14 cellular contexts compared by ENCODE assay signal in the genomic region with DNA sequence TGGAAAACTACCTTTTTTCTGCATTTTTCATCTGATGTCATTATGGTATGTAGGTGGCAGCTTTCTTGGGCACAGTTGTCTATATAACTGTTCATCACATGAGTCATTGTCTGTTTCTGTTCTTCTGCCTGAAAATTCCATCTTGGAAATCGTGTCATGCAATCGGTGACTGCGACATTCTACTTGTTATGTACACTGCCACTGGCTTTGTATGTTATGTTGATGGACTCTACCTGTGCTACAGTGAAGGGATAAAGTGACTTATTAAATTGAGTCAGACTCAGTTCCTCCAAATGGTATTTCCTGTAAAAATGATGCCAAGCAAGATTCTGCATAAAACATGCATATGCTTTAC. TPM values are rescaled to one million over a fixed set of nuclear protein-coding genes. Genes with fewer than 3 reads are reported as not detected.
A peak's percentile ranks its signal among the peaks of the same experiment; 100 is the strongest.
DNase-seq lines count a peak whose midpoint lies in the region; ATAC-seq, FAIRE-seq and TF ChIP-seq lines count a peak whose summit lies in the region.
"Had no signal": no experiment of that assay in that cellular context is flagged by ENCODE, and none has a peak within 500 bp of the region (broad histone marks: within the 10 kb centered on the region; RNA-seq: fewer than 3 reads in every experiment).

No MANE protein-coding gene starts in this region.

- peaks cover 94% of the 10 kb centered on the region for H3K4me1 ChIP-seq in CD8-positive, alpha-beta memory T cell (ENCODE audit: insufficient read depth, low read length)
- H3K4me1 ChIP-seq in OCI-LY3 (ENCODE audit: low read length) (peaks cover 74% of the 10 kb centered on the region), small intestine (ENCODE audit: control insufficient read depth in 2 of 2, insufficient read depth in 1 of 2, low read depth in 1 of 2, low read length in 1 of 2) (peaks cover 9 to 18% of the 10 kb centered on the region in 2 donors)

- CTCF ChIA-PET in CD8-positive, alpha-beta memory T cell (lab: Charles Lee), result interaction anchor here (1.0 to 5.7 kb wide), 13 partner anchors 8 to 238 kb away, joined by 3 to 46 read pairs (median 4); partner anchors contain the start of gene SMAP2

- DNase-seq in CD8-positive, alpha-beta memory T cell, result peak in 1 of 5 donors; percentile 4
- DNase-seq in coronary artery (ENCODE audit: low spot score), result no peak
- DNase-seq in small intestine, result no peak
- DNase-seq in KG1 (lab: John Stamatoyannopoulos, UW), result no peak
- DNase-seq in stimulated activated CD4-positive, alpha-beta T cell treated with anti-CD3 and anti-CD28 coated beads, Interleukin-4, amount 100 ng/mL, for 1 hour, result no peak
- DNase-seq in stimulated activated CD4-positive, alpha-beta T cell treated with anti-CD3 and anti-CD28 coated beads, Interleukin-1b, Interleukin-23, amount 100 ng/mL, for 48 hours, result no peak
- DNase-seq: activated CD8-positive, alpha-beta memory T cell treated with anti-CD3 and anti-CD28 coated beads, Interleukin-2, amount 50 U/mL, for 4 hours; DND-41; NCI-H2107; Right ventricle myocardium superior; stimulated activated CD4-positive, alpha-beta T cell treated with anti-CD3 and anti-CD28 coated beads, Interleukin-2, amount 100 ng/mL, for 48 hours had no signal

- H4K20me1 ChIP-seq in OCI-LY3 (ENCODE audit: insufficient read depth, low read length), result no peaks in the 10 kb centered on the region

- peak overlapping the region; percentile 99 for H3K4me2 ChIP-seq in OCI-LY3 (ENCODE audit: low read length)

- peaks cover 8 to 42% (median 11%) of the 10 kb centered on the region in 3 donors for H3K36me3 Mint-ChIP-seq in CD8-positive, alpha-beta memory T cell

- peak overlapping the region; percentile 72 to 87 (median 82) for H3K4me3 Mint-ChIP-seq in CD8-positive, alpha-beta memory T cell
- H3K4me3 Mint-ChIP-seq: nephron had no signal

- WGBS in small intestine, 3 donors, result 84 to 85% (median 85%) methylated on average over 3 of the region's 3 CpGs

- no peaks in the 10 kb centered on the region for H3K9me3 ChIP-seq in CD8-positive, alpha-beta memory T cell (ENCODE audit: low read length)
- H3K9me3 ChIP-seq in OCI-LY3 (ENCODE audit: insufficient read depth, low read length) (no peaks in the 10 kb centered on the region), small intestine (ENCODE audit: control insufficient read depth, low read depth) (no peaks in the 10 kb centered on the region)

- no peaks in the 10 kb centered on the region for H3K9me3 Mint-ChIP-seq in CD8-positive, alpha-beta memory T cell
- H3K9me3 Mint-ChIP-seq: nephron had no signal

- H3K9ac ChIP-seq in OCI-LY3 (ENCODE audit: low read length), result no peak overlapping the region

- no peaks in the 10 kb centered on the region for H3K27me3 ChIP-seq in CD8-positive, alpha-beta memory T cell (ENCODE audit: insufficient read depth, low read length, poor library complexity, severe bottlenecking)
- H3K27me3 ChIP-seq in OCI-LY3 (ENCODE audit: low read depth, low read length) (no peaks in the 10 kb centered on the region), small intestine (ENCODE audit: control insufficient read depth in 2 of 2, insufficient read depth in 2 of 2, low read length in 2 of 2) (no peaks in the 10 kb centered on the region)

- POLR2A ChIA-PET in CD8-positive, alpha-beta memory T cell (lab: Charles Lee), result interaction anchor here (1.0 to 8.8 kb wide), 5 partner anchors 8 to 38 kb away, joined by 3 to 86 read pairs (median 5); partner anchors contain the start of gene SMAP2

- TF ChIP-seq CTCF in OCI-LY3 (IDR thresholded peaks at IDR 0.05; ENCODE audit: low read depth, low read length), result no peak
- no peak for TF ChIP-seq CTCF in coronary artery (IDR thresholded peaks at IDR 0.05)

- H3K79me2 ChIP-seq in OCI-LY3 (ENCODE audit: low read length), result peaks cover 91% of the 10 kb centered on the region

- peak overlapping the region; percentile 40 for H3K4me3 ChIP-seq in CD8-positive, alpha-beta memory T cell (ENCODE audit: low read length)
- H3K4me3 ChIP-seq in OCI-LY3 (ENCODE audit: low read length) (no peak overlapping the region), coronary artery (peak overlapping the region; percentile 1), small intestine (ENCODE audit: low read depth in 1 of 2, low read length in 2 of 2) (no peak overlapping the region)

- peaks cover 0 to 3% of the 10 kb centered on the region in 2 donors for H3K27me3 Mint-ChIP-seq in CD8-positive, alpha-beta memory T cell

- H3K4me1 Mint-ChIP-seq in CD8-positive, alpha-beta memory T cell, result peaks cover 88 to 99% (median 99%) of the 10 kb centered on the region in 3 donors

- H3K27ac Mint-ChIP-seq in CD8-positive, alpha-beta memory T cell, result peak overlapping the region; percentile 89 to 100 (median 96)

- FAIRE-seq in small intestine (lab: Jason Lieb, UNC), result no peak

- no peak overlapping the region for H2AFZ ChIP-seq in OCI-LY3 (ENCODE audit: low read depth, low read length)

- no peaks in the 10 kb centered on the region for H3K36me3 ChIP-seq in CD8-positive, alpha-beta memory T cell (ENCODE audit: insufficient read depth, low read length)
- H3K36me3 ChIP-seq in OCI-LY3 (replicated peaks; ENCODE audit: low read depth, low read length), result peaks cover 8% of the 10 kb centered on the region
- no peaks in the 10 kb centered on the region for H3K36me3 ChIP-seq in small intestine (ENCODE audit: control insufficient read depth in 2 of 2, insufficient read depth in 2 of 2, low read length in 2 of 2)

- peak overlapping the region; percentile 95 for H3K27ac ChIP-seq in CD8-positive, alpha-beta memory T cell (ENCODE audit: low read depth, low read length)
- H3K27ac ChIP-seq in OCI-LY3 (ENCODE audit: low read length) (peak overlapping the region; percentile 100), coronary artery (peak overlapping the region in 1 of 2 donors; percentile 66), small intestine (ENCODE audit: low read depth in 1 of 2, low read length in 1 of 2) (peak overlapping the region; percentile 41 to 83)

- no peak for ATAC-seq in HG02852 (IDR thresholded peaks at IDR 0.05; ENCODE audit: unreplicated experiment)

RNA-seq across cellular contexts. Expression of gene SMAP2, which starts 8.6 kb away (rescaled TPM):
- 100 to 1,000 TPM; 144 to 146 TPM for total RNA-seq in CD8-positive, alpha-beta memory T cell
- 340 TPM for polyA plus RNA-seq in CD8-positive, alpha-beta memory T cell
- 10 to 100 TPM; 13.0 to 27.8 (median 27.3) TPM for polyA plus RNA-seq in small intestine

Comparison
In these comparisons a context has a peak if more than half of its experiments do, and no peak if none do; other contexts are left out.
1. H3K4me3 ChIP-seq: peak in CD8-positive, alpha-beta memory T cell (single experiment) and coronary artery (single experiment); none in OCI-LY3 (single experiment) and small intestine (0 of 2).
2. RNA of gene SMAP2, which starts 8.6 kb away (polyA plus RNA-seq): 340 TPM in CD8-positive, alpha-beta memory T cell (single experiment); 13.0 to 27.8 TPM in small intestine; every median in the first group is over 10 times any median in the second.